In the genomic region with DNA sequence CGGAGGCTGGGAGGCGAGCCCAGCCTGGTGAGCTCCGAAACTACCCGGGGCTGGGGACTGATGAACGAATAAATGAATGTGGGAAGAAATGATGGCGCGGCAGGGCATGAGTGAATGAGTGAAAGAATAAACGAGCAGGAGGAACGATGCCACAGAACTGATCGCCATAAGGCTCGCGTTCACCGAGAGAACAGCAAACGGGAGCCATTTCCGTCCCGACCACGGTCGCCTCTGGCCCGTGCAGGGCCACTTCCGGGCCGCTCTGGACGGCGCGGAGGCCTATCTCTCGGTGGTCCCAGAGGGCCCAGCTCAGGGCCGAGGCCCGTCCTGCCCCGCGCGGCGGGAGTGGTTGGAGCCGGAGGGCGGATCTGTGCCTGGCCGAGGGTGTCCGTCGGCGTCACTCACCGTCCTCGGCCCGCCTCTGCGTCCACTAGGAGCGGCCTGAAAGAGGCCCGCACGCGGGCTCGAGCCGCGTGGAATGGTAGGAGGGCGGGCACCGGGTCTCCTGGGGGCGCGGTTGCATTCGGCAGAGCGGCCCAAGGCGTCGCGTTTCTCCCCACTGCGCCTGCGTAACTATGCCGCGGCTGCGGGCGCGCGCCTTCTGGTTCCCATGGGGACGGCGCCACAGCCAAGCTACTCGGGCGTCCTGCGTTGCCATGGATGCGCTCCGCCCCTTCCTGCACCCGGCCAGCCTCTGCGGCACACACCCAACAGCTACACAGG, we compare ENCODE assay signal across 8 cellular contexts.
DNase-seq lines count a peak whose midpoint lies in the region; FAIRE-seq and TF ChIP-seq lines count a peak whose summit lies in the region.

TSS of gene ZNF497 (minus strand) at position 480 of the 723 bp plus-strand sequence. CDS start 5,116 bp downstream, outside the sequence.

- H3K9me3 Mint-ChIP-seq in nephron progenitor cell: no peaks in the 10 kb centered on the region
- H3K9me3 Mint-ChIP-seq in stimulated activated naive CD8-positive, alpha-beta T cell treated with anti-CD3 and anti-CD28 coated beads, Interleukin-15, Interleukin-2, amounts not matched to agents 100 ng/mL and 50 ng/mL, for 24 hours: no peaks in the 10 kb centered on the region

- POLR2A ChIA-PET in RWPE1 (lab: Yijun Ruan, JAX; ENCODE audit: low non-redundant PET): interaction anchor here (0.9 to 1.3 kb wide), 5 partner anchors 9 to 181 kb away, joined by 3 to 5 read pairs (median 4); partner anchors contain the start of genes TRIM28 and ZSCAN22

- DNase-seq in ELF-1 (ENCODE audit: low read depth, low spot score) (peak; percentile 100), H54 (ENCODE audit: insufficient read length, low spot score) (peak; percentile 100), LoVo (ENCODE audit: low spot score) (peak; percentile 98), RWPE1 (ENCODE audit: low spot score) (peak; percentile 97), fibroblast of the conjunctiva (ENCODE audit: low read depth) (peak; percentile 94), nephron progenitor cell (peak; percentile 97)
- peak; percentile 96 for DNase-seq in activated T-helper 9 cell treated with anti-CD3 and anti-CD28 coated beads, Interleukin-2, amount 50 U/mL, for 16 hours (ENCODE audit: low read depth)

- H3K36me3 Mint-ChIP-seq in nephron progenitor cell (ENCODE audit: low read depth): peaks cover 4% of the 10 kb centered on the region
- H3K36me3 Mint-ChIP-seq in stimulated activated naive CD8-positive, alpha-beta T cell treated with anti-CD3 and anti-CD28 coated beads, Interleukin-15, Interleukin-2, amounts not matched to agents 100 ng/mL and 50 ng/mL, for 24 hours (ENCODE audit: low read depth): no peaks in the 10 kb centered on the region

- peaks cover 4% of the 10 kb centered on the region for H3K27me3 Mint-ChIP-seq in nephron progenitor cell (ENCODE audit: low read depth, poor library complexity)
- H3K27me3 Mint-ChIP-seq in stimulated activated naive CD8-positive, alpha-beta T cell treated with anti-CD3 and anti-CD28 coated beads, Interleukin-15, Interleukin-2, amounts not matched to agents 100 ng/mL and 50 ng/mL, for 24 hours: no peaks in the 10 kb centered on the region

- TF ChIP-seq POLR2A in H54 (IDR thresholded peaks at IDR 0.05; ENCODE audit: low read depth, low read length): peak; percentile 73; the same call in 1 of the 2 replicates

- H3K27ac Mint-ChIP-seq in nephron progenitor cell: peak within 1 kb of the TSS; percentile 99
- H3K27ac Mint-ChIP-seq in stimulated activated naive CD8-positive, alpha-beta T cell treated with anti-CD3 and anti-CD28 coated beads, Interleukin-15, Interleukin-2, amounts not matched to agents 100 ng/mL and 50 ng/mL, for 24 hours: peak within 1 kb of the TSS; percentile 96

- H3K4me1 Mint-ChIP-seq in nephron progenitor cell: peaks cover 26% of the 10 kb centered on the region
- H3K4me1 Mint-ChIP-seq in stimulated activated naive CD8-positive, alpha-beta T cell treated with anti-CD3 and anti-CD28 coated beads, Interleukin-15, Interleukin-2, amounts not matched to agents 100 ng/mL and 50 ng/mL, for 24 hours (ENCODE audit: low read depth): peaks cover 20% of the 10 kb centered on the region

- H3K4me3 Mint-ChIP-seq in nephron progenitor cell: peak within 1 kb of the TSS; percentile 97
- peak within 1 kb of the TSS; percentile 94 for H3K4me3 Mint-ChIP-seq in stimulated activated naive CD8-positive, alpha-beta T cell treated with anti-CD3 and anti-CD28 coated beads, Interleukin-15, Interleukin-2, amounts not matched to agents 100 ng/mL and 50 ng/mL, for 24 hours

- H3K27ac ChIP-seq in RWPE1: peak within 1 kb of the TSS; percentile 97

- no peak for FAIRE-seq in H54 (lab: Jason Lieb, UNC)

- TF ChIP-seq CTCF in RWPE1 (conservative IDR thresholded peaks at IDR 0.05; ENCODE audit: low read depth): no peak
- TF ChIP-seq CTCF in nephron progenitor cell (IDR thresholded peaks at IDR 0.05): no peak

- CTCF ChIA-PET in RWPE1 (lab: Yijun Ruan, JAX): interaction anchor here (0.5 to 1.0 kb wide), 3 partner anchors 9 to 46 kb away, joined by 3 to 4 read pairs (median 3); partner anchors contain the start of gene ZNF584

Comparison
In these comparisons a context has a peak if more than half of its experiments do, and no peak if none do; other contexts are left out.
1. Peak in every context shown above with its lines: DNase-seq and H3K27ac ChIP-seq.